2 cellular contexts compared by ENCODE assay signal in the genomic region with DNA sequence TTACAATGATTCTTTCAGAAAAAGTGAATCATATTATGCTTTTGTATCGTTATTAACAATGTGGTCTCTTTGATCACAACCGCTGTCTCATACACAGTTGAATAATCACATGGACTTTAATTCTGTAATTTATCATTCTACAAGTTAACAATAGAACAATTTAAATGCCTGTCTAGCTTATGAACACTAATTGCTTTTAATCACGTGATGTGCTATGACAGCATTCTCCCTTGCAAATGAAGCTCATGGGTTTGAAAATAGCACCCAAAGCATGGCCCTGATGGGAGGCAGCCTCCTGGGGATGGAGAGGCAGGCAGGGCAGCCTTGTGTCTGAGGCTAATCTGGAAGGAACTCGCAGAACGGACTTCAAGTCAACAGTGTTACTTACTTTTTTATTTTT.
TF ChIP-seq lines count a peak whose summit lies in the region.

No MANE protein-coding gene starts in this region.

TF ChIP-seq in HepG2, 621 proteins besides CTCF, POLR2A, EP300 and RAD21 (continued from another document):
- TF ChIP-seq, protein P1, sequence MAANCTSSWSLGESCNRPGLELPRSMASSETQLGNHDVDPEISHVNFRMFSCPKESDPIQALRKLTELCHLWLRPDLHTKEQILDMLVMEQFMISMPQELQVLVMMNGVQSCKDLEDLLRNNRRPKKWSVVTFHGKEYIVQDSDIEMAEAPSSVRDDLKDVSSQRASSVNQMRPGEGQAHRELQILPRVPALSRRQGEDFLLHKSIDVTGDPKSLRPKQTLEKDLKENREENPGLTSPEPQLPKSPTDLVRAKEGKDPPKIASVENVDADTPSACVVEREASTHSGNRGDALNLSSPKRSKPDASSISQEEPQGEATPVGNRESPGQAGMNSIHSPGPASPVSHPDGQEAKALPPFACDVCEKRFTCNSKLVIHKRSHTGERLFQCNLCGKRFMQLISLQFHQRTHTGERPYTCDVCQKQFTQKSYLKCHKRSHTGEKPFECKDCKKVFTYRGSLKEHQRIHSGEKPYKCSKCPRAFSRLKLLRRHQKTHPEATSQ (CRISPR knock-in tag; IDR thresholded peaks at IDR 0.05; ENCODE audit: borderline replicate concordance): no peak
- TF ChIP-seq, protein P2, sequence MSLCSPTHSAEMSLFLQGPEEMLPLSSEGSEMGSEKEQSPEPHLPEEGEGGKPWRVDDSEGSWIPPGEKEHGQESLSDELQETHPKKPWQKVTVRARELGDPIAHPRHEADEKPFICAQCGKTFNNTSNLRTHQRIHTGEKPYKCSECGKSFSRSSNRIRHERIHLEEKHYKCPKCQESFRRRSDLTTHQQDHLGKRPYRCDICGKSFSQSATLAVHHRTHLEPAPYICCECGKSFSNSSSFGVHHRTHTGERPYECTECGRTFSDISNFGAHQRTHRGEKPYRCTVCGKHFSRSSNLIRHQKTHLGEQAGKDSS (CRISPR knock-in tag; IDR thresholded peaks at IDR 0.05; ENCODE audit: borderline replicate concordance, low read depth): no peak
- TF ChIP-seq, protein P3, sequence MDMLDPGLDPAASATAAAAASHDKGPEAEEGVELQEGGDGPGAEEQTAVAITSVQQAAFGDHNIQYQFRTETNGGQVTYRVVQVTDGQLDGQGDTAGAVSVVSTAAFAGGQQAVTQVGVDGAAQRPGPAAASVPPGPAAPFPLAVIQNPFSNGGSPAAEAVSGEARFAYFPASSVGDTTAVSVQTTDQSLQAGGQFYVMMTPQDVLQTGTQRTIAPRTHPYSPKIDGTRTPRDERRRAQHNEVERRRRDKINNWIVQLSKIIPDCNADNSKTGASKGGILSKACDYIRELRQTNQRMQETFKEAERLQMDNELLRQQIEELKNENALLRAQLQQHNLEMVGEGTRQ (IDR thresholded peaks at IDR 0.05; ENCODE audit: low read depth, low read length): peak; percentile 34; the same call in 1 of the 2 replicates
- TF ChIP-seq, protein P3 (CRISPR knock-in tag; IDR thresholded peaks at IDR 0.05; ENCODE audit: borderline replicate concordance): no peak

TF ChIP-seq in GM12878, 131 proteins besides CTCF, POLR2A, EP300 and RAD21 (continued from another document):
- TF ChIP-seq, protein P4, sequence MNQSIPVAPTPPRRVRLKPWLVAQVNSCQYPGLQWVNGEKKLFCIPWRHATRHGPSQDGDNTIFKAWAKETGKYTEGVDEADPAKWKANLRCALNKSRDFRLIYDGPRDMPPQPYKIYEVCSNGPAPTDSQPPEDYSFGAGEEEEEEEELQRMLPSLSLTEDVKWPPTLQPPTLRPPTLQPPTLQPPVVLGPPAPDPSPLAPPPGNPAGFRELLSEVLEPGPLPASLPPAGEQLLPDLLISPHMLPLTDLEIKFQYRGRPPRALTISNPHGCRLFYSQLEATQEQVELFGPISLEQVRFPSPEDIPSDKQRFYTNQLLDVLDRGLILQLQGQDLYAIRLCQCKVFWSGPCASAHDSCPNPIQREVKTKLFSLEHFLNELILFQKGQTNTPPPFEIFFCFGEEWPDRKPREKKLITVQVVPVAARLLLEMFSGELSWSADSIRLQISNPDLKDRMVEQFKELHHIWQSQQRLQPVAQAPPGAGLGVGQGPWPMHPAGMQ (IDR thresholded peaks at IDR 0.05; ENCODE audit: borderline replicate concordance): no peak
- TF ChIP-seq EGR1 (IDR thresholded peaks at IDR 0.05; ENCODE audit: borderline replicate concordance in 1 of 2, low read depth in 2 of 2, low read length in 2 of 2) (no peak), IRF4 (IDR thresholded peaks at IDR 0.05; ENCODE audit: low read depth, low read length) (no peak), MTA2 (IDR thresholded peaks at IDR 0.05; ENCODE audit: low read depth) (peak; percentile 51; the same call in 1 of the 2 replicates), NFXL1 (IDR thresholded peaks at IDR 0.05; ENCODE audit: borderline replicate concordance) (no peak), SMC3 (IDR thresholded peaks at IDR 0.05; ENCODE audit: borderline replicate concordance, low read length) (no peak)
